8 cellular contexts compared by ENCODE assay signal in genomic region chr12:25958254-25959068, GRCh38. TPM values are rescaled to one million over a fixed set of nuclear protein-coding genes. Genes with fewer than 3 reads are reported as not detected.
DNase-seq lines count a peak whose midpoint lies in the region; ATAC-seq and TF ChIP-seq lines count a peak whose summit lies in the region.

TSS of gene RASSF8 (plus strand) at chr12:25958682. CDS start at chr12:26055344, 96,662 bp downstream.

- H3K36me3 ChIP-seq in skeletal muscle satellite cell (ENCODE audit: insufficient read depth, low read length), result peaks cover 2% of the 10 kb centered on the region

- H3K4me1 Mint-ChIP-seq in chondrocyte (ENCODE audit: low read depth), result peaks cover 24% of the 10 kb centered on the region

- peak within 1 kb of the TSS; percentile 97 for H3K4me3 ChIP-seq in skeletal muscle satellite cell (ENCODE audit: low read length)

- peak within 1 kb of the TSS; percentile 93 for H3K4me2 ChIP-seq in skeletal muscle satellite cell (ENCODE audit: low read length)

- peak; percentile 33 for TF ChIP-seq CTCF in chondrocyte (IDR thresholded peaks at IDR 0.05)

- H3K9me3 Mint-ChIP-seq in chondrocyte (ENCODE audit: low read depth), result no peaks in the 10 kb centered on the region

- H3K27me3 ChIP-seq in skeletal muscle satellite cell (ENCODE audit: control insufficient read depth, insufficient read depth, low read length), result no peaks in the 10 kb centered on the region

- DNase-seq in DMS 273 (lab: John Stamatoyannopoulos, UW; ENCODE audit: unreplicated experiment) (peak; percentile 88), DMS 273 treated with DMSO at 0.1 percent for 48 hours (lab: John Stamatoyannopoulos, UW) (no peak), HPDE6-E6E7 (ENCODE audit: extremely low spot score) (peak; percentile 51), SHP77 treated with DMSO at 0.1 percent for 48 hours (lab: John Stamatoyannopoulos, UW) (peak; percentile 11), chondrocyte (ENCODE audit: low spot score) (no peak), iris pigment epithelial cell (ENCODE audit: low read depth) (peak; percentile 81)

- peak; percentile 89 for ATAC-seq in GM21390 (IDR thresholded peaks at IDR 0.05; ENCODE audit: unreplicated experiment)

- no peaks in the 10 kb centered on the region for H3K36me3 Mint-ChIP-seq in chondrocyte (ENCODE audit: low read depth)

- H3K4me3 Mint-ChIP-seq in chondrocyte (ENCODE audit: unreplicated experiment), result peak within 1 kb of the TSS; percentile 91

- H3K27me3 Mint-ChIP-seq in chondrocyte (ENCODE audit: low read depth), result no peaks in the 10 kb centered on the region

- H3K27ac Mint-ChIP-seq in chondrocyte (ENCODE audit: unreplicated experiment), result peak within 1 kb of the TSS; percentile 97

- no peaks in the 10 kb centered on the region for H3K9me3 ChIP-seq in skeletal muscle satellite cell (replicated peaks; ENCODE audit: low read length)

- H3K9ac ChIP-seq in skeletal muscle satellite cell (ENCODE audit: low read depth, low read length), result peak within 1 kb of the TSS; percentile 99

- peaks cover 24% of the 10 kb centered on the region for H3K4me1 ChIP-seq in skeletal muscle satellite cell (ENCODE audit: control insufficient read depth, insufficient read depth, low read length)

RNA-seq across cellular contexts. Expression of gene RASSF8, which starts in this region (rescaled TPM):
- total RNA-seq in chondrocyte, result 28.1 to 54.6 TPM (median 46.2 TPM) in 3 replicates
- total RNA-seq in skeletal muscle satellite cell (2012; rRNA removed), result 43.0 and 63.1 TPM in 2 replicates

Comparison
In these comparisons a context has a peak if more than half of its experiments do, and no peak if none do; other contexts are left out.
1. DNase-seq: peak in DMS 273 (single experiment), HPDE6-E6E7 (single experiment), SHP77 treated with DMSO at 0.1 percent for 48 hours (single experiment) and iris pigment epithelial cell (single experiment); none in DMS 273 treated with DMSO at 0.1 percent for 48 hours (single experiment) and chondrocyte (single experiment).